In genomic region chr5:120457839-120458507, GRCh38 we compare ENCODE assay signal across 7 cellular contexts. TPM values are rescaled to one million over a fixed set of nuclear protein-coding genes. Genes with fewer than 3 reads are reported as not detected.
DNase-seq lines count a peak whose midpoint lies in the region; ATAC-seq and TF ChIP-seq lines count a peak whose summit lies in the region.

No MANE protein-coding gene starts in this region.

- H3K9ac ChIP-seq in GM23248 = no peak overlapping the region

- no peak overlapping the region; the same call in 1 of the 2 replicates for H2AFZ ChIP-seq in GM23248

- no peak overlapping the region for H3K27ac ChIP-seq in GM23248
- peak overlapping the region in 1 of 3 donors; percentile 59 for H3K27ac ChIP-seq in right lobe of liver

- 74 to 75% methylated on average over 19 to 20 of the region's 20 CpGs for WGBS in GM23248 (ENCODE audit: low coverage in 1 of 2, low lambda C conversion rate in 2 of 2, missing lambda C conversion rate in 2 of 2), 2 experiments
- WGBS in right lobe of liver (ENCODE audit: insufficient coverage, low coverage, low lambda C conversion rate, missing lambda C conversion rate) = 39% methylated on average over 16 of the region's 20 CpGs

- TF ChIP-seq CTCF in GM12875 (IDR thresholded peaks at IDR 0.05; ENCODE audit: borderline replicate concordance, insufficient read depth, low read depth, low read length) (peak; percentile 74), right lobe of liver (IDR thresholded peaks at IDR 0.05) (peak; percentile 61 to 89 (median 82))

- H3K4me3 ChIP-seq in GM12875 (ENCODE audit: low read depth, low read length) (peak overlapping the region; percentile 47), GM23248 (peak overlapping the region; percentile 55), right lobe of liver (peak overlapping the region; percentile 56 to 60 (median 58))
- H3K4me3 ChIP-seq in Jurkat, Clone E6-1 (ENCODE audit: low read length) = peak overlapping the region; percentile 36

- H3K36me3 ChIP-seq in GM23248 (ENCODE audit: low read depth) (no peaks in the 10 kb centered on the region), right lobe of liver (no peaks in the 10 kb centered on the region)

- no peaks in the 10 kb centered on the region for H3K9me2 ChIP-seq in GM23248 (ENCODE audit: insufficient read depth)

- no peaks in the 10 kb centered on the region for H3K79me2 ChIP-seq in GM23248 (ENCODE audit: insufficient read depth)

- in situ Hi-C loops in GM23248 (cut with MboI) = loop anchor here (10.0 to 25.0 kb wide), 3 partner anchors 393 to 996 kb away; partner anchors contain the start of gene HSD17B4

- DNase-seq in GM23248 = peak; percentile 76
- DNase-seq in Jurkat, Clone E6-1 (ENCODE audit: low read depth, low spot score) = peak; percentile 19
- DNase-seq in SW 1271 (lab: John Stamatoyannopoulos, UW) = peak; percentile 40 to 81
- DNase-seq in central memory CD4-positive, alpha-beta T cell = peak; percentile 31
- DNase-seq in right lobe of liver = peak; percentile 81 to 84 (median 84)
- DNase-seq in stimulated activated naive CD4-positive, alpha-beta T cell (lab: John Stamatoyannopoulos, UW) = peak in 4 of 6 experiments; percentile 3 to 43 (median 26)

- peaks cover 12% of the 10 kb centered on the region; the same call in 1 of the 2 replicates for H3F3A ChIP-seq in GM23248 (ENCODE audit: insufficient read depth)

- H3K9me3 ChIP-seq in GM23248 (ENCODE audit: low read depth) (no peaks in the 10 kb centered on the region), right lobe of liver (no peaks in the 10 kb centered on the region)

- H4K20me1 ChIP-seq in GM23248 (ENCODE audit: insufficient read depth) = no peaks in the 10 kb centered on the region

- intact Hi-C loops in right lobe of liver (cut with DNase I) = no loop called here

- peak; percentile 90 to 98 (median 95) for ATAC-seq in right lobe of liver

- H3K4me1 ChIP-seq in GM23248 (ENCODE audit: insufficient read depth) = peaks cover 17% of the 10 kb centered on the region
- H3K4me1 ChIP-seq in right lobe of liver = no peaks in the 10 kb centered on the region

- H3K27me3 ChIP-seq in GM23248 (replicated peaks; ENCODE audit: insufficient read depth) (no peaks in the 10 kb centered on the region), right lobe of liver (no peaks in the 10 kb centered on the region)

- H3K4me2 ChIP-seq in GM23248 (ENCODE audit: unreplicated experiment) = peak overlapping the region; percentile 27

- TF ChIP-seq POLR2A in right lobe of liver (IDR thresholded peaks at IDR 0.05) = no peak

RNA-seq across cellular contexts. Expression of gene PRR16, which starts 6.1 kb away (rescaled TPM):
- 32.5 and 33.0 TPM in 2 replicates for total RNA-seq in GM23248 (2014; rRNA removed; shearing (Covaris generic))
- polyA plus RNA-seq in GM23248 (2016; fragmentation: Nextera tagmentation; extraction: Ambion mirVana) = 67.4 and 68.8 TPM in 2 replicates
- not detected for polyA plus RNA-seq in Jurkat, Clone E6-1 (2012; ENCODE audit: insufficient read depth, insufficient read length)
- total RNA-seq in right lobe of liver = 1 to 10 TPM in 1 of 6 experiments, under 1 TPM in 4, not detected in 1; 0.16 to 1.2 (median 0.39) TPM

Comparison
In these comparisons a context has a peak if more than half of its experiments do, and no peak if none do; other contexts are left out.
1. DNase-seq: peak in every context shown above with its lines; median percentile 84 in right lobe of liver; 76 in GM23248; 60 in SW 1271; 31 in central memory CD4-positive, alpha-beta T cell; 26 in stimulated activated naive CD4-positive, alpha-beta T cell; 19 in Jurkat, Clone E6-1.
2. RNA of gene PRR16, which starts 6.1 kb away (total RNA-seq): 32.5 to 33.0 TPM in GM23248; 0.16 to 1.2 TPM in right lobe of liver; every median in the first group is over 10 times any median in the second.
3. Peak in every context shown above with its lines, with median percentiles within 50 percentile points of each other: H3K4me3 ChIP-seq.